ENCODE assay signal across 7 cellular contexts in the genomic region with DNA sequence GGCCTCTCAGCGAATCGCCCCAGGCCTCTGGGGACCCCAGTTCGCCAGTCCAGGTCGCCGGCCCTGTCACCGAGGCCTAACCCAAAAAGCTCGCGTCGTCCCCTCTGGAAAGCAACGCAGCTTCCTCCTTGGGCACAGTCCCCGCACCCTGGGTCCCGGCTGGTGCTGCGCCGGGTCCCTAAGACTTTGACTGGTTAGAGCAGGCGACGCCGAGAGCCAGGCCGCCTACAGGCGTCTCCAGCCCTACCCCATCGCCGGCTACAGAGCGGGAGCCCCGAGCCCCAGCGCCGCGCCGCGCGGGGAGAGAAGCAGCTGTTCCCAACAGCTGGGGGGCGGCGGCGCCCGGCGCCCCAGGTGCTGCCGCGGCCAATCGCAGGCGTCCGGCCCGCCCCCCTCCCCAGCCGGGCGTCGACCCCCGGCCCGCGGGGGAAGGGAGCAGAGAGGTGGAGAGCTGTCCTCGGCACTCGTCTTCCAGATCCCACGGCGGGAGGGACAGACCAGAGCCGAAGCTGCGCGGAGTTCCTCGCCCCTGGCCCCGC. TPM values are rescaled to one million over a fixed set of nuclear protein-coding genes. Genes with fewer than 3 reads are reported as not detected.
DNase-seq lines count a peak whose midpoint lies in the region; ATAC-seq lines count a peak whose summit lies in the region.

No MANE protein-coding gene starts in this region.

- no peaks in the 10 kb centered on the region for H3K9me3 Mint-ChIP-seq in stimulated activated naive B cell treated with anti-CD40 and anti-IgM and Interleukin-4, amounts not matched to agents 10 μg/mL and 1 μg/mL and 100 μg/mL, for 72 hours

- no peak overlapping the region for H3K27ac Mint-ChIP-seq in stimulated activated naive B cell treated with anti-CD40 and anti-IgM and Interleukin-4, amounts not matched to agents 10 μg/mL and 1 μg/mL and 100 μg/mL, for 72 hours

- H3K27me3 Mint-ChIP-seq in stimulated activated naive B cell treated with anti-CD40 and anti-IgM and Interleukin-4, amounts not matched to agents 10 μg/mL and 1 μg/mL and 100 μg/mL, for 72 hours, result peaks cover 57 to 68% of the 10 kb centered on the region in 2 donors

- peak overlapping the region; percentile 21 to 70 for H3K4me3 Mint-ChIP-seq in stimulated activated naive B cell treated with anti-CD40 and anti-IgM and Interleukin-4, amounts not matched to agents 10 μg/mL and 1 μg/mL and 100 μg/mL, for 72 hours

- no peaks in the 10 kb centered on the region for H3K27me3 ChIP-seq in layer of hippocampus (ENCODE audit: control insufficient read depth, insufficient read depth, low read length)

- peaks cover 9 to 21% of the 10 kb centered on the region in 2 donors for H3K4me1 Mint-ChIP-seq in stimulated activated naive B cell treated with anti-CD40 and anti-IgM and Interleukin-4, amounts not matched to agents 10 μg/mL and 1 μg/mL and 100 μg/mL, for 72 hours

- peak; percentile 65 to 70 for ATAC-seq in stimulated activated naive B cell treated with anti-CD40 and anti-IgM and Interleukin-4, amounts not matched to agents 10 μg/mL and 1 μg/mL and 100 μg/mL, for 72 hours (replicated peaks)
- ATAC-seq in HG03095 (IDR thresholded peaks at IDR 0.05; ENCODE audit: unreplicated experiment), result no peak

- H3K27ac ChIP-seq in layer of hippocampus (ENCODE audit: low read depth, low read length), result peak overlapping the region; percentile 30

- peaks cover 0 to 2% of the 10 kb centered on the region in 2 donors for H3K36me3 Mint-ChIP-seq in stimulated activated naive B cell treated with anti-CD40 and anti-IgM and Interleukin-4, amounts not matched to agents 10 μg/mL and 1 μg/mL and 100 μg/mL, for 72 hours

- DNase-seq in LHCN-M2 (ENCODE audit: low read depth) (peak; percentile 80), cerebellar cortex (ENCODE audit: low spot score) (peak; percentile 25), HPDE6-E6E7 (ENCODE audit: extremely low spot score) (no peak), T1000 (lab: John Stamatoyannopoulos, UW) (no peak)
- DNase-seq in stimulated activated naive B cell treated with anti-CD40 and anti-IgM and Interleukin-4, amounts not matched to agents 10 μg/mL and 1 μg/mL and 100 μg/mL, for 72 hours, result no peak

RNA-seq across cellular contexts. Expression of a gene that starts 0.5 kb away (rescaled TPM):
- 40.5 and 60.7 TPM in 2 replicates for total RNA-seq in LHCN-M2 (2014; rRNA removed)
- polyA plus RNA-seq in LHCN-M2 (2012), result 26.6 TPM

Comparison
In these comparisons a context has a peak if more than half of its experiments do, and no peak if none do; other contexts are left out.
1. DNase-seq: peak in LHCN-M2 (single experiment) and cerebellar cortex (single experiment); none in stimulated activated naive B cell treated with anti-CD40 and anti-IgM and Interleukin-4, amounts not matched to agents 10 μg/mL and 1 μg/mL and 100 μg/mL, for 72 hours (single experiment), HPDE6-E6E7 (single experiment) and T1000 (single experiment).